30 cellular contexts compared by ENCODE assay signal in the genomic region with DNA sequence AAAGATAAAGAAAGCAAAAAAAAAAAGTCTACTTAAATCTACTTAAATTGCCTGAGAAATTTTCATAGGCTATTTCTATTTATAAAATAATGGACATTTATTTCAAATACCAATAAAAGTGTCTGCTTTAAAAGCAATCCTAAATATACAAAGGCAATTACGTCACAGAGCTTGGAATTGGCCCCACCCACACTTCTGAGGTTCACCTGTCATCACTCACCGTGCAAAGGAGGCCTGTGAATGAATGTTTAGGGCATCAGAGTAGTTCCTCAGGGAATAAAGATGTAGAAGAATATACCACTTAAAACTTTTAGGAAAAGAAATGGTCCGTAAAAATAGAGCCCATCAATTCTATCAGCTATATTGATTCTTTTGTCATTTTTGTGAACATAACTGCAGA.
"Had no signal": no experiment of that assay in that cellular context is flagged by ENCODE, and none has a peak within 500 bp of the region (broad histone marks: within the 10 kb centered on the region; RNA-seq: fewer than 3 reads in every experiment).

No MANE protein-coding gene starts in this region.

- DNase-seq: naive thymus-derived CD8-positive, alpha-beta T cell; nephron progenitor cell; nucleus accumbens; ovary; posterior cingulate gyrus; psoas muscle; right cardiac atrium; spleen; stimulated activated CD4-positive, alpha-beta T cell treated with anti-CD3 and anti-CD28 coated beads, Interleukin-12 subunit alpha, Interleukin-12 subunit beta, amount 100 ng/mL, for 4 hours; stimulated activated CD4-positive, alpha-beta T cell treated with anti-CD3 and anti-CD28 coated beads, Interleukin-1b, Interleukin-23, amount 100 ng/mL, for 48 hours; stimulated activated CD4-positive, alpha-beta T cell treated with anti-CD3 and anti-CD28 coated beads, Interleukin-4, amount 100 ng/mL, for 1 hour; stimulated activated CD4-positive, alpha-beta T cell treated with anti-CD3 and anti-CD28 coated beads, Interleukin-4, amount 100 ng/mL, for 4 hours; stimulated activated CD8-positive, alpha-beta memory T cell treated with anti-CD3 and anti-CD28 coated beads, Interleukin-4, amount 100 ng/mL, for 48 hours; stimulated activated naive CD4-positive, alpha-beta T cell; stimulated activated naive CD8-positive, alpha-beta T cell treated with anti-CD3 and anti-CD28 coated beads, Interleukin-15, amount 100 ng/mL, for 72 hours; stimulated activated naive CD8-positive, alpha-beta T cell treated with anti-CD3 and anti-CD28 coated beads, Interleukin-15, Interleukin-2, amounts not matched to agents 100 U/mL and 50 U/mL, for 24 hours; substantia nigra; testis; tibial artery; transverse colon; upper lobe of right lung; uterus had no signal

- H3K4me3 ChIP-seq: ovary, psoas muscle, skin epidermis, smooth muscle cell, spleen, suprapubic skin, testis, tibial artery, transverse colon, upper lobe of right lung, uterus had no signal

- H3K4me3 Mint-ChIP-seq: naive thymus-derived CD8-positive, alpha-beta T cell; natural killer cell treated with Interleukin-12 subunit alpha and Interleukin-12 subunit beta and Interleukin-15 and Interleukin-18, amount 100 ng/mL, for 72 hours; nephron progenitor cell; neural crest cell; stimulated activated memory B cell treated with anti-CD40 and anti-IgM and Interleukin-4, amounts not matched to agents 10 μg/mL and 1 μg/mL and 100 μg/mL, for 72 hours; stimulated activated naive CD8-positive, alpha-beta T cell treated with anti-CD3 and anti-CD28 coated beads, Interleukin-15, amount 100 ng/mL, for 72 hours; type B pancreatic cell had no signal

- H3K36me3 Mint-ChIP-seq: naive thymus-derived CD8-positive, alpha-beta T cell; stimulated activated memory B cell treated with anti-CD40 and anti-IgM and Interleukin-4, amounts not matched to agents 10 μg/mL and 1 μg/mL and 100 μg/mL, for 72 hours; type B pancreatic cell had no signal

- H3K4me1 Mint-ChIP-seq: naive thymus-derived CD8-positive, alpha-beta T cell; stimulated activated memory B cell treated with anti-CD40 and anti-IgM and Interleukin-4, amounts not matched to agents 10 μg/mL and 1 μg/mL and 100 μg/mL, for 72 hours; stimulated activated naive CD8-positive, alpha-beta T cell treated with anti-CD3 and anti-CD28 coated beads, Interleukin-15, amount 100 ng/mL, for 72 hours had no signal

- H3K27me3 Mint-ChIP-seq: naive thymus-derived CD8-positive, alpha-beta T cell; natural killer cell treated with Interleukin-12 subunit alpha and Interleukin-12 subunit beta and Interleukin-15 and Interleukin-18, amount 100 ng/mL, for 72 hours; progenitor cell of endocrine pancreas; stimulated activated memory B cell treated with anti-CD40 and anti-IgM and Interleukin-4, amounts not matched to agents 10 μg/mL and 1 μg/mL and 100 μg/mL, for 72 hours; stimulated activated naive CD8-positive, alpha-beta T cell treated with anti-CD3 and anti-CD28 coated beads, Interleukin-15, amount 100 ng/mL, for 72 hours; type B pancreatic cell had no signal

- H3K9me3 Mint-ChIP-seq: type B pancreatic cell had no signal

- H3K27ac Mint-ChIP-seq: naive thymus-derived CD8-positive, alpha-beta T cell; natural killer cell treated with Interleukin-12 subunit alpha and Interleukin-12 subunit beta and Interleukin-15 and Interleukin-18, amount 100 ng/mL, for 72 hours; nephron progenitor cell; progenitor cell of endocrine pancreas; stimulated activated memory B cell treated with anti-CD40 and anti-IgM and Interleukin-4, amounts not matched to agents 10 μg/mL and 1 μg/mL and 100 μg/mL, for 72 hours; stimulated activated naive CD8-positive, alpha-beta T cell treated with anti-CD3 and anti-CD28 coated beads, Interleukin-15, amount 100 ng/mL, for 72 hours; type B pancreatic cell had no signal
